Comparison of ENCODE assay signal across 20 cellular contexts in the genomic region with DNA sequence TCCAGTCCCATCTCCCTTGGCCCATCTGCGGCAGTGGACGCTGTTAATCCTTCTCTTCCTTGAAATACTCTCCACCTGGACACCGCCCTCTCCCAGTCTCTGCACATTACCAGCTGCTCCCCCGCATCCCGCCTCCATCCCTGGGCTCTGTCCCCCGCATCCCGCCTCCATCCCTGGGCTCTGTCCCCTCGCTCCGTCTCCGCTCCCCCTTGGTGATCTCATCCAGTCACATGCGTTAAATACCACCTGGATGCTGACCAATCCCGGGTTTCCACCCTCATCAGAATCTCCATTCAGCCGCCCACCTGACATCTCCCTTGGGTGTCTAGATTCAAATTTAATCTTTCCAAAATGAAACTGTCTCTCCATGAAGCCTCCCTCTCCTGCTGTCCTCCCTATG.
DNase-seq lines count a peak whose midpoint lies in the region; ATAC-seq lines count a peak whose summit lies in the region.
"Had no signal": no experiment of that assay in that cellular context is flagged by ENCODE, and none has a peak within 500 bp of the region (broad histone marks: within the 10 kb centered on the region; RNA-seq: fewer than 3 reads in every experiment).

No MANE protein-coding gene starts in this region.

- intact Hi-C loops in CD4-positive, alpha-beta memory T cell (cut with micrococcal nuclease): no loop called here

- no peaks in the 10 kb centered on the region for H3K36me3 ChIP-seq in CD4-positive, alpha-beta memory T cell (ENCODE audit: insufficient read depth, low read length)
- H3K36me3 ChIP-seq: HAP-1, MG63 had no signal

- H3K27ac Mint-ChIP-seq in CD4-positive, alpha-beta memory T cell: peak overlapping the region in 5 of 7 donors; percentile 16 to 78 (median 46)
- H3K27ac Mint-ChIP-seq in T-helper 17 cell: peak overlapping the region; percentile 83
- H3K27ac Mint-ChIP-seq in memory B cell: peak overlapping the region; percentile 76
- peak overlapping the region; percentile 11 for H3K27ac Mint-ChIP-seq in stimulated activated effector memory CD8-positive, alpha-beta T cell treated with anti-CD3 and anti-CD28 coated beads, Interleukin-12 subunit alpha, Interleukin-12 subunit beta, amount 100 ng/mL, for 72 hours
- H3K27ac Mint-ChIP-seq: B cell had no signal

- H3K4me3 Mint-ChIP-seq in CD4-positive, alpha-beta memory T cell: peak overlapping the region in 1 of 8 donors; percentile 37
- no peak overlapping the region for H3K4me3 Mint-ChIP-seq in T-helper 17 cell
- no peak overlapping the region for H3K4me3 Mint-ChIP-seq in memory B cell
- no peak overlapping the region for H3K4me3 Mint-ChIP-seq in stimulated activated effector memory CD8-positive, alpha-beta T cell treated with anti-CD3 and anti-CD28 coated beads, Interleukin-12 subunit alpha, Interleukin-12 subunit beta, amount 100 ng/mL, for 72 hours
- H3K4me3 Mint-ChIP-seq: B cell had no signal

- no peaks in the 10 kb centered on the region for H3K9me3 Mint-ChIP-seq in CD4-positive, alpha-beta memory T cell
- H3K9me3 Mint-ChIP-seq in memory B cell: no peaks in the 10 kb centered on the region
- no peaks in the 10 kb centered on the region for H3K9me3 Mint-ChIP-seq in stimulated activated effector memory CD8-positive, alpha-beta T cell treated with anti-CD3 and anti-CD28 coated beads, Interleukin-12 subunit alpha, Interleukin-12 subunit beta, amount 100 ng/mL, for 72 hours

- POLR2A ChIA-PET in CD4-positive, alpha-beta memory T cell (lab: Charles Lee; ENCODE audit: partially characterized antibody): no interaction called here

- no peak overlapping the region for H3K27ac ChIP-seq in CD4-positive, alpha-beta memory T cell (ENCODE audit: low read depth, low read length)
- H3K27ac ChIP-seq: GM23248 had no signal

- no peaks in the 10 kb centered on the region for H3K4me1 ChIP-seq in CD4-positive, alpha-beta memory T cell (ENCODE audit: insufficient read depth, low read length)
- H3K4me1 ChIP-seq: HAP-1 had no signal

- CTCF ChIA-PET in CD4-positive, alpha-beta memory T cell (lab: Charles Lee; ENCODE audit: partially characterized antibody): no interaction called here

- no peaks in the 10 kb centered on the region for H3K27me3 Mint-ChIP-seq in CD4-positive, alpha-beta memory T cell
- no peaks in the 10 kb centered on the region for H3K27me3 Mint-ChIP-seq in T-helper 17 cell
- H3K27me3 Mint-ChIP-seq in memory B cell: no peaks in the 10 kb centered on the region
- H3K27me3 Mint-ChIP-seq: B cell had no signal

- H3K4me1 Mint-ChIP-seq in CD4-positive, alpha-beta memory T cell: peaks cover 25 to 56% (median 34%) of the 10 kb centered on the region in 4 donors
- peaks cover 45% of the 10 kb centered on the region for H3K4me1 Mint-ChIP-seq in T-helper 17 cell
- peaks cover 35% of the 10 kb centered on the region for H3K4me1 Mint-ChIP-seq in memory B cell
- H3K4me1 Mint-ChIP-seq in stimulated activated effector memory CD8-positive, alpha-beta T cell treated with anti-CD3 and anti-CD28 coated beads, Interleukin-12 subunit alpha, Interleukin-12 subunit beta, amount 100 ng/mL, for 72 hours: peaks cover 61% of the 10 kb centered on the region

- ATAC-seq in T-helper 17 cell (no peak), memory B cell (ENCODE audit: low read depth) (no peak), GM21447 (IDR thresholded peaks at IDR 0.05; ENCODE audit: unreplicated experiment) (no peak), HG03521 (IDR thresholded peaks at IDR 0.05; ENCODE audit: unreplicated experiment) (no peak), HG02571 (IDR thresholded peaks at IDR 0.05; ENCODE audit: unreplicated experiment) (no peak)
- no peak for ATAC-seq in stimulated activated effector memory CD8-positive, alpha-beta T cell treated with anti-CD3 and anti-CD28 coated beads, Interleukin-12 subunit alpha, Interleukin-12 subunit beta, amount 100 ng/mL, for 72 hours

- no peak for DNase-seq in CD4-positive, alpha-beta memory T cell
- DNase-seq in T-helper 17 cell: no peak
- no peak for DNase-seq in memory B cell (ENCODE audit: low spot score in 2 of 2)
- DNase-seq in stimulated activated effector memory CD8-positive, alpha-beta T cell treated with anti-CD3 and anti-CD28 coated beads, Interleukin-12 subunit alpha, Interleukin-12 subunit beta, amount 100 ng/mL, for 72 hours (ENCODE audit: low spot score in 2 of 2): no peak
- DNase-seq in NCI-H1417 (lab: John Stamatoyannopoulos, UW): no peak
- DNase-seq: GM23248, IMR-90, KG1, MG63, NCI-H1694, NCI-H2081, NCI-H2227 treated with DMSO at 0.1 percent for 48 hours, NCI-H526 treated with DMSO at 0.1 percent for 48 hours, Right ventricle myocardium superior, RPMI8226 had no signal

- H3K9me3 ChIP-seq in CD4-positive, alpha-beta memory T cell (ENCODE audit: control insufficient read depth in 1 of 2, low read length in 2 of 2): no peaks in the 10 kb centered on the region
- H3K9me3 ChIP-seq in T-helper 17 cell (ENCODE audit: control insufficient read depth, low read length, poor library complexity, severe bottlenecking): no peaks in the 10 kb centered on the region
- H3K9me3 ChIP-seq: HAP-1, MG63 had no signal

- H3K4me3 ChIP-seq in CD4-positive, alpha-beta memory T cell (ENCODE audit: low read length in 2 of 2): no peak overlapping the region
- H3K4me3 ChIP-seq: GM23248, HAP-1, MG63 had no signal

- H3K36me3 Mint-ChIP-seq in CD4-positive, alpha-beta memory T cell: peaks cover 4 to 20% of the 10 kb centered on the region in 2 donors
- H3K36me3 Mint-ChIP-seq in T-helper 17 cell (ENCODE audit: low read depth) (peaks cover 4% of the 10 kb centered on the region), memory B cell (peaks cover 15% of the 10 kb centered on the region)
- H3K36me3 Mint-ChIP-seq in stimulated activated effector memory CD8-positive, alpha-beta T cell treated with anti-CD3 and anti-CD28 coated beads, Interleukin-12 subunit alpha, Interleukin-12 subunit beta, amount 100 ng/mL, for 72 hours: peaks cover 18% of the 10 kb centered on the region

- no peaks in the 10 kb centered on the region for H3K27me3 ChIP-seq in CD4-positive, alpha-beta memory T cell (ENCODE audit: insufficient read depth, low read length)
- H3K27me3 ChIP-seq: MG63 had no signal

Comparison
In these comparisons a context has a peak if more than half of its experiments do, and no peak if none do; other contexts are left out.
1. H3K27ac Mint-ChIP-seq: peak in every context shown above with its lines; median percentile 83 in T-helper 17 cell; 76 in memory B cell; 46 in CD4-positive, alpha-beta memory T cell; 11 in stimulated activated effector memory CD8-positive, alpha-beta T cell treated with anti-CD3 and anti-CD28 coated beads, Interleukin-12 subunit alpha, Interleukin-12 subunit beta, amount 100 ng/mL, for 72 hours.